In the genomic region with DNA sequence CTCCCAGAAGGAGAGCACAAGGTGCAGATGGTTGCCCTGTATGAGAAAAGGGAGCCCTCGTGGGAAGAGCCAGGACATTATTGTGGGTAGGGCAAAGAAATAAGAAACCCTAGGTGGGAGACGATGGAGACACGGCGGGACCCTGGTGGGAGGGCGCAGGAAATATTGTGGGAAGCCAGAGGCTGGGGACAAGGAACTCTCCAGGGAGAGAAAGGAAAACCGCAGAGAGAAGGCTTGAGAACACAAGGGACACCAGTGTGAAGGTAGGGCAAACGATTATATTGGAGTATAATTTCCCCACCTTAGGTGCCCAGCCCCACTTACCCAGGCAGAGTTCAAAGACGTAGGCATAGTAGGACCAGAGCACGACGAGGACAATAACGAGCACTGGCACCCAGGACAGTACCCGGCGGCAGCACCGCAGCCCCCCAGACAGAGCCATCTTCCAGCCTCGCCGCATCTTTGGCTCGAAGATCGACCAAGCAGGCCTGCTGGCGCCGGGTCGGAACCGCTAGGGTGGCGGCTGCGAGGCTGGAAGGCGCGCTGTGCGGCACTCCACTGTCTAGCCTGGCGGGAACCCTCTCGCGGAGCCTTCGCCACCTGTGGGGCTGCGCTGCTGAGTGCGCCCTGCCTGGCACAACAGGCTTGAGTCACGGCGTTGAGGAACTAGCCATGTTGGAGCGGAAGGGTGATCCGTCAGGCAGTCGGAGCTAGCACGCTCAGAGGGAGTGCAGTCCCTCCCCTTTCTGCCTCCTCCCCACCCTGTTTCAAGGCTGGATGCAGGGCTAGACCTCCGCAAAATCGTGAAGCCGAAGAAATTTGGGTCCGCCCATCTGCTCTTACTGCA, we compare ENCODE assay signal across 1 cellular context.
TF ChIP-seq lines count a peak whose summit lies in the region.

A gene with protein sequence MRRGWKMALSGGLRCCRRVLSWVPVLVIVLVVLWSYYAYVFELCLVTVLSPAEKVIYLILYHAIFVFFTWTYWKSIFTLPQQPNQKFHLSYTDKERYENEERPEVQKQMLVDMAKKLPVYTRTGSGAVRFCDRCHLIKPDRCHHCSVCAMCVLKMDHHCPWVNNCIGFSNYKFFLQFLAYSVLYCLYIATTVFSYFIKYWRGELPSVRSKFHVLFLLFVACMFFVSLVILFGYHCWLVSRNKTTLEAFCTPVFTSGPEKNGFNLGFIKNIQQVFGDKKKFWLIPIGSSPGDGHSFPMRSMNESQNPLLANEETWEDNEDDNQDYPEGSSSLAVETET (minus strand): TSS at position 473 of the 847 bp plus-strand sequence. CDS start 13 bp downstream, at position 460.

TF ChIP-seq in H1, 55 proteins besides CTCF, POLR2A, EP300 and RAD21 (continued from another document):
- TF ChIP-seq, protein P1, sequence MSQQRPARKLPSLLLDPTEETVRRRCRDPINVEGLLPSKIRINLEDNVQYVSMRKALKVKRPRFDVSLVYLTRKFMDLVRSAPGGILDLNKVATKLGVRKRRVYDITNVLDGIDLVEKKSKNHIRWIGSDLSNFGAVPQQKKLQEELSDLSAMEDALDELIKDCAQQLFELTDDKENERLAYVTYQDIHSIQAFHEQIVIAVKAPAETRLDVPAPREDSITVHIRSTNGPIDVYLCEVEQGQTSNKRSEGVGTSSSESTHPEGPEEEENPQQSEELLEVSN (IDR thresholded peaks at IDR 0.05), result no peak
- TF ChIP-seq, protein P2, sequence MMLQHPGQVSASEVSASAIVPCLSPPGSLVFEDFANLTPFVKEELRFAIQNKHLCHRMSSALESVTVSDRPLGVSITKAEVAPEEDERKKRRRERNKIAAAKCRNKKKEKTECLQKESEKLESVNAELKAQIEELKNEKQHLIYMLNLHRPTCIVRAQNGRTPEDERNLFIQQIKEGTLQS (IDR thresholded peaks at IDR 0.05; ENCODE audit: insufficient read depth, low read depth, low read length), result no peak
- no peak for TF ChIP-seq HDAC2 (IDR thresholded peaks at IDR 0.05; ENCODE audit: borderline replicate concordance in 1 of 2, low read depth in 2 of 2, low read length in 2 of 2)
- TF ChIP-seq PHF8 (conservative IDR thresholded peaks at IDR 0.05; ENCODE audit: low read depth, low read length), result peak; percentile 39; the same call in 1 of the 2 replicates
- TF ChIP-seq EZH2 (IDR thresholded peaks at IDR 0.05; ENCODE audit: low read depth, low read length, severe bottlenecking), result no peak
- no peak for TF ChIP-seq MAFK (IDR thresholded peaks at IDR 0.05; ENCODE audit: low read depth, low read length)
- no peak for TF ChIP-seq SP2 (IDR thresholded peaks at IDR 0.05; ENCODE audit: low read length)
- no peak for TF ChIP-seq TEAD4 (IDR thresholded peaks at IDR 0.05; ENCODE audit: low read depth, low read length)
- TF ChIP-seq POLR2AphosphoS5 (IDR thresholded peaks at IDR 0.05; ENCODE audit: low read depth, low read length), result peak; percentile 76; the same call in 1 of the 2 replicates
- no peak for TF ChIP-seq SP1 (IDR thresholded peaks at IDR 0.05; ENCODE audit: low read depth, low read length)
- peak; percentile 99 for TF ChIP-seq RBBP5 (IDR thresholded peaks at IDR 0.05; ENCODE audit: borderline replicate concordance, low read depth, low read length)
- TF ChIP-seq JUND (IDR thresholded peaks at IDR 0.05; ENCODE audit: low read length), result no peak
- no peak for TF ChIP-seq RFX5 (IDR thresholded peaks at IDR 0.05; ENCODE audit: borderline replicate concordance, low read depth, low read length)
- no peak for TF ChIP-seq FOSL1 (IDR thresholded peaks at IDR 0.05; ENCODE audit: insufficient read depth, low read depth, low read length)
- TF ChIP-seq YY1 (IDR thresholded peaks at IDR 0.05; ENCODE audit: low read depth, low read length), result peak; percentile 6; the same call in 1 of the 2 replicates
- TF ChIP-seq SIRT6 (IDR thresholded peaks at IDR 0.05; ENCODE audit: low read length), result no peak
- peak; percentile 99 for TF ChIP-seq ASH2L (IDR thresholded peaks at IDR 0.05; ENCODE audit: low read length)
- no peak for TF ChIP-seq RNF2 (IDR thresholded peaks at IDR 0.05; ENCODE audit: borderline replicate concordance, low read depth, low read length, missing control alignments, poor library complexity, severe bottlenecking)
- peak; percentile 69; the same call in 1 of the 2 replicates for TF ChIP-seq TAF1 (IDR thresholded peaks at IDR 0.05; ENCODE audit: low read depth, low read length)
- TF ChIP-seq, protein P3, sequence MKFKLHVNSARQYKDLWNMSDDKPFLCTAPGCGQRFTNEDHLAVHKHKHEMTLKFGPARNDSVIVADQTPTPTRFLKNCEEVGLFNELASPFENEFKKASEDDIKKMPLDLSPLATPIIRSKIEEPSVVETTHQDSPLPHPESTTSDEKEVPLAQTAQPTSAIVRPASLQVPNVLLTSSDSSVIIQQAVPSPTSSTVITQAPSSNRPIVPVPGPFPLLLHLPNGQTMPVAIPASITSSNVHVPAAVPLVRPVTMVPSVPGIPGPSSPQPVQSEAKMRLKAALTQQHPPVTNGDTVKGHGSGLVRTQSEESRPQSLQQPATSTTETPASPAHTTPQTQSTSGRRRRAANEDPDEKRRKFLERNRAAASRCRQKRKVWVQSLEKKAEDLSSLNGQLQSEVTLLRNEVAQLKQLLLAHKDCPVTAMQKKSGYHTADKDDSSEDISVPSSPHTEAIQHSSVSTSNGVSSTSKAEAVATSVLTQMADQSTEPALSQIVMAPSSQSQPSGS (IDR thresholded peaks at IDR 0.05; ENCODE audit: low read length), result no peak
- TF ChIP-seq NANOG (IDR thresholded peaks at IDR 0.05; ENCODE audit: insufficient read depth, low read depth, low read length, poor library complexity, severe bottlenecking), result no peak
- TF ChIP-seq RXRA (IDR thresholded peaks at IDR 0.05; ENCODE audit: insufficient read depth, low read depth, low read length), result no peak
- TF ChIP-seq TAF7 (optimal IDR thresholded peaks at IDR 0.05; ENCODE audit: borderline replicate concordance, low read depth, low read length), result no peak
- TF ChIP-seq SUZ12 (IDR thresholded peaks at IDR 0.05; ENCODE audit: low read length), result no peak
- peak; percentile 65 for TF ChIP-seq KDM4A (IDR thresholded peaks at IDR 0.05; ENCODE audit: low read depth, low read length, severe bottlenecking)
- no peak for TF ChIP-seq BRCA1 (IDR thresholded peaks at IDR 0.05; ENCODE audit: low read depth, low read length)
- no peak for TF ChIP-seq GABPA (IDR thresholded peaks at IDR 0.05; ENCODE audit: borderline replicate concordance, insufficient read depth, low read length)
